ENCODE assay signal across 1 cellular context in the genomic region with DNA sequence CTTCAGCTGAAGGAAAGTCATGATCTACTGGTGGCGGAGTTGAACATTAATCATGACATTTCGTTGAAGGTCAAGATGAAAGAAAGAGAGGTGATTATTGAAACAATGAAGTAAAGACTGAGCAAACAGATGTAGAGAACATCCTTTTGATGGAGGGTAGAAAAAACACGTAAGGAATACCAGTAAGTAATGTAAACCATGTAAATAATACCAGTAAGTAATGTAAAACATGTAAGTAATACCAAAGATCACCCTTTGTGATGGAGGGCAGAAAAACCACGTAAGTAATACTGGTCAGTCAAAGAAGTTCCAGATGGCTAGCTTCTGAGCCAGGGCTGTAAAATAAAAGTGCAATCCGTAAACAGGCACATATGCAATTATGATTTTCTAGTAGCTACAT.
A peak's percentile ranks its signal among the peaks of the same experiment; 100 is the strongest.
TF ChIP-seq lines count a peak whose summit lies in the region.

No MANE protein-coding gene starts in this region.

TF ChIP-seq in HepG2, 621 proteins besides CTCF, POLR2A, EP300 and RAD21 (continued from another document and continues in another):
- TF ChIP-seq, protein P1, sequence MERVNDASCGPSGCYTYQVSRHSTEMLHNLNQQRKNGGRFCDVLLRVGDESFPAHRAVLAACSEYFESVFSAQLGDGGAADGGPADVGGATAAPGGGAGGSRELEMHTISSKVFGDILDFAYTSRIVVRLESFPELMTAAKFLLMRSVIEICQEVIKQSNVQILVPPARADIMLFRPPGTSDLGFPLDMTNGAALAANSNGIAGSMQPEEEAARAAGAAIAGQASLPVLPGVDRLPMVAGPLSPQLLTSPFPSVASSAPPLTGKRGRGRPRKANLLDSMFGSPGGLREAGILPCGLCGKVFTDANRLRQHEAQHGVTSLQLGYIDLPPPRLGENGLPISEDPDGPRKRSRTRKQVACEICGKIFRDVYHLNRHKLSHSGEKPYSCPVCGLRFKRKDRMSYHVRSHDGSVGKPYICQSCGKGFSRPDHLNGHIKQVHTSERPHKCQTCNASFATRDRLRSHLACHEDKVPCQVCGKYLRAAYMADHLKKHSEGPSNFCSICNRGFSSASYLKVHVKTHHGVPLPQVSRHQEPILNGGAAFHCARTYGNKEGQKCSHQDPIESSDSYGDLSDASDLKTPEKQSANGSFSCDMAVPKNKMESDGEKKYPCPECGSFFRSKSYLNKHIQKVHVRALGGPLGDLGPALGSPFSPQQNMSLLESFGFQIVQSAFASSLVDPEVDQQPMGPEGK (CRISPR knock-in tag; IDR thresholded peaks at IDR 0.05) = peak; percentile 30; the same call in 1 of the 2 replicates
- TF ChIP-seq FOXO1 (CRISPR knock-in tag; IDR thresholded peaks at IDR 0.05) (peak; percentile 44; the same call in 1 of the 2 replicates), KDM4B (CRISPR knock-in tag; IDR thresholded peaks at IDR 0.05) (no peak), ZFX (CRISPR knock-in tag; IDR thresholded peaks at IDR 0.05; ENCODE audit: low read depth) (no peak), HNRNPH1 (optimal IDR thresholded peaks at IDR 0.05; ENCODE audit: low read depth, low read length) (no peak), ZNF530 (CRISPR knock-in tag; IDR thresholded peaks at IDR 0.05; ENCODE audit: low read depth) (no peak), ISX (CRISPR knock-in tag; conservative IDR thresholded peaks at IDR 0.05) (no peak), ARNTL (CRISPR knock-in tag; IDR thresholded peaks at IDR 0.05) (no peak), HIVEP1 (CRISPR knock-in tag; IDR thresholded peaks at IDR 0.05) (no peak), ELF1 (CRISPR knock-in tag; IDR thresholded peaks at IDR 0.05) (no peak), ZNF607 (CRISPR knock-in tag; IDR thresholded peaks at IDR 0.05; ENCODE audit: borderline replicate concordance) (no peak), ZNF777 (CRISPR knock-in tag; IDR thresholded peaks at IDR 0.05) (no peak), HOXA9 (CRISPR knock-in tag; IDR thresholded peaks at IDR 0.05; ENCODE audit: borderline replicate concordance) (no peak), SP5 (CRISPR knock-in tag; IDR thresholded peaks at IDR 0.05; ENCODE audit: borderline replicate concordance, low read depth) (no peak), NKX3-1 (CRISPR knock-in tag; IDR thresholded peaks at IDR 0.05) (no peak), ZEB1 (IDR thresholded peaks at IDR 0.05; ENCODE audit: insufficient replicate concordance, low read depth) (no peak), NAIF1 (CRISPR knock-in tag; IDR thresholded peaks at IDR 0.05; ENCODE audit: borderline replicate concordance) (no peak), ZNF446 (CRISPR knock-in tag; IDR thresholded peaks at IDR 0.05) (no peak), ZBTB3 (CRISPR knock-in tag; IDR thresholded peaks at IDR 0.05; ENCODE audit: borderline replicate concordance, low read depth) (no peak), POGZ (CRISPR knock-in tag; IDR thresholded peaks at IDR 0.05) (peak; percentile 82), PRPF4 (IDR thresholded peaks at IDR 0.05; ENCODE audit: low read depth, low read length, poor library complexity, severe bottlenecking) (no peak), SMARCE1 (IDR thresholded peaks at IDR 0.05; ENCODE audit: borderline replicate concordance) (no peak), MIXL1 (CRISPR knock-in tag; IDR thresholded peaks at IDR 0.05) (peak; percentile 86), NFYB (CRISPR knock-in tag; IDR thresholded peaks at IDR 0.05) (no peak), NFE2L2 (IDR thresholded peaks at IDR 0.05; ENCODE audit: low read length) (no peak), HNRNPL (IDR thresholded peaks at IDR 0.05; ENCODE audit: low read depth, low read length) (no peak), SMC3 (IDR thresholded peaks at IDR 0.05; ENCODE audit: low read length) (no peak), KLF6 (CRISPR knock-in tag; IDR thresholded peaks at IDR 0.05) (no peak), POLR2AphosphoS2 (IDR thresholded peaks at IDR 0.05; ENCODE audit: low read depth, low read length) (no peak), RFXANK (CRISPR knock-in tag; IDR thresholded peaks at IDR 0.05) (no peak), SP140L (CRISPR knock-in tag; IDR thresholded peaks at IDR 0.05; ENCODE audit: borderline replicate concordance) (no peak), ATF7-NPFF (CRISPR knock-in tag; IDR thresholded peaks at IDR 0.05; ENCODE audit: low read depth) (no peak), SOX5 (CRISPR knock-in tag; IDR thresholded peaks at IDR 0.05; ENCODE audit: borderline replicate concordance) (peak; percentile 99), NFKBIZ (CRISPR knock-in tag; IDR thresholded peaks at IDR 0.05) (peak; percentile 44; the same call in 1 of the 2 replicates), ZNF510 (CRISPR knock-in tag; IDR thresholded peaks at IDR 0.05; ENCODE audit: low read depth) (no peak), ZNF674 (CRISPR knock-in tag; IDR thresholded peaks at IDR 0.05; ENCODE audit: low read depth) (no peak), MAFF (IDR thresholded peaks at IDR 0.05; ENCODE audit: low read depth, low read length) (no peak), HOXA5 (CRISPR knock-in tag; IDR thresholded peaks at IDR 0.05) (peak; percentile 76; the same call in 1 of the 2 replicates), ARNT2 (CRISPR knock-in tag; IDR thresholded peaks at IDR 0.05; ENCODE audit: low read depth) (no peak), FOSL2 (CRISPR knock-in tag; IDR thresholded peaks at IDR 0.05) (no peak), KDM6A (CRISPR knock-in tag; IDR thresholded peaks at IDR 0.05; ENCODE audit: low read depth) (peak; percentile 85)
- TF ChIP-seq, protein P2, sequence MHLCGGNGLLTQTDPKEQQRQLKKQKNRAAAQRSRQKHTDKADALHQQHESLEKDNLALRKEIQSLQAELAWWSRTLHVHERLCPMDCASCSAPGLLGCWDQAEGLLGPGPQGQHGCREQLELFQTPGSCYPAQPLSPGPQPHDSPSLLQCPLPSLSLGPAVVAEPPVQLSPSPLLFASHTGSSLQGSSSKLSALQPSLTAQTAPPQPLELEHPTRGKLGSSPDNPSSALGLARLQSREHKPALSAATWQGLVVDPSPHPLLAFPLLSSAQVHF (CRISPR knock-in tag; IDR thresholded peaks at IDR 0.05) = no peak
- TF ChIP-seq, protein P3, sequence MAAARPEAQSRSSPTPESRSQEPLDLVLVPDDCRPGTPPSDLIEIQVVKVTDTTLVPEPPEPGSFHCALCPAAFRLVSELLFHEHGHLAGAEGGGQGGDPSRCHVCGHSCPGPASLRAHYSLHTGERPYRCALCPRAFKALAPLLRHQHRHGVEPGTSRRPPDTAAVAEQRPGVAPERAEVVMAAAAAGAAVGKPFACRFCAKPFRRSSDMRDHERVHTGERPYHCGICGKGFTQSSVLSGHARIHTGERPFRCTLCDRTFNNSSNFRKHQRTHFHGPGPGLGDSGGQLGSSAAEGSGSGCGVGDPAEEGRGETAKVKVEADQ (CRISPR knock-in tag; IDR thresholded peaks at IDR 0.05; ENCODE audit: borderline replicate concordance) = no peak
- TF ChIP-seq, protein P4, sequence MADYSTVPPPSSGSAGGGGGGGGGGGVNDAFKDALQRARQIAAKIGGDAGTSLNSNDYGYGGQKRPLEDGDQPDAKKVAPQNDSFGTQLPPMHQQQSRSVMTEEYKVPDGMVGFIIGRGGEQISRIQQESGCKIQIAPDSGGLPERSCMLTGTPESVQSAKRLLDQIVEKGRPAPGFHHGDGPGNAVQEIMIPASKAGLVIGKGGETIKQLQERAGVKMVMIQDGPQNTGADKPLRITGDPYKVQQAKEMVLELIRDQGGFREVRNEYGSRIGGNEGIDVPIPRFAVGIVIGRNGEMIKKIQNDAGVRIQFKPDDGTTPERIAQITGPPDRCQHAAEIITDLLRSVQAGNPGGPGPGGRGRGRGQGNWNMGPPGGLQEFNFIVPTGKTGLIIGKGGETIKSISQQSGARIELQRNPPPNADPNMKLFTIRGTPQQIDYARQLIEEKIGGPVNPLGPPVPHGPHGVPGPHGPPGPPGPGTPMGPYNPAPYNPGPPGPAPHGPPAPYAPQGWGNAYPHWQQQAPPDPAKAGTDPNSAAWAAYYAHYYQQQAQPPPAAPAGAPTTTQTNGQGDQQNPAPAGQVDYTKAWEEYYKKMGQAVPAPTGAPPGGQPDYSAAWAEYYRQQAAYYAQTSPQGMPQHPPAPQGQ (CRISPR knock-in tag; IDR thresholded peaks at IDR 0.05; ENCODE audit: borderline replicate concordance) = no peak
- TF ChIP-seq, protein P5, sequence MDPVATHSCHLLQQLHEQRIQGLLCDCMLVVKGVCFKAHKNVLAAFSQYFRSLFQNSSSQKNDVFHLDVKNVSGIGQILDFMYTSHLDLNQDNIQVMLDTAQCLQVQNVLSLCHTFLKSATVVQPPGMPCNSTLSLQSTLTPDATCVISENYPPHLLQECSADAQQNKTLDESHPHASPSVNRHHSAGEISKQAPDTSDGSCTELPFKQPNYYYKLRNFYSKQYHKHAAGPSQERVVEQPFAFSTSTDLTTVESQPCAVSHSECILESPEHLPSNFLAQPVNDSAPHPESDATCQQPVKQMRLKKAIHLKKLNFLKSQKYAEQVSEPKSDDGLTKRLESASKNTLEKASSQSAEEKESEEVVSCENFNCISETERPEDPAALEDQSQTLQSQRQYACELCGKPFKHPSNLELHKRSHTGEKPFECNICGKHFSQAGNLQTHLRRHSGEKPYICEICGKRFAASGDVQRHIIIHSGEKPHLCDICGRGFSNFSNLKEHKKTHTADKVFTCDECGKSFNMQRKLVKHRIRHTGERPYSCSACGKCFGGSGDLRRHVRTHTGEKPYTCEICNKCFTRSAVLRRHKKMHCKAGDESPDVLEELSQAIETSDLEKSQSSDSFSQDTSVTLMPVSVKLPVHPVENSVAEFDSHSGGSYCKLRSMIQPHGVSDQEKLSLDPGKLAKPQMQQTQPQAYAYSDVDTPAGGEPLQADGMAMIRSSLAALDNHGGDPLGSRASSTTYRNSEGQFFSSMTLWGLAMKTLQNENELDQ (CRISPR knock-in tag; IDR thresholded peaks at IDR 0.05; ENCODE audit: borderline replicate concordance) = no peak
- TF ChIP-seq, protein P6, sequence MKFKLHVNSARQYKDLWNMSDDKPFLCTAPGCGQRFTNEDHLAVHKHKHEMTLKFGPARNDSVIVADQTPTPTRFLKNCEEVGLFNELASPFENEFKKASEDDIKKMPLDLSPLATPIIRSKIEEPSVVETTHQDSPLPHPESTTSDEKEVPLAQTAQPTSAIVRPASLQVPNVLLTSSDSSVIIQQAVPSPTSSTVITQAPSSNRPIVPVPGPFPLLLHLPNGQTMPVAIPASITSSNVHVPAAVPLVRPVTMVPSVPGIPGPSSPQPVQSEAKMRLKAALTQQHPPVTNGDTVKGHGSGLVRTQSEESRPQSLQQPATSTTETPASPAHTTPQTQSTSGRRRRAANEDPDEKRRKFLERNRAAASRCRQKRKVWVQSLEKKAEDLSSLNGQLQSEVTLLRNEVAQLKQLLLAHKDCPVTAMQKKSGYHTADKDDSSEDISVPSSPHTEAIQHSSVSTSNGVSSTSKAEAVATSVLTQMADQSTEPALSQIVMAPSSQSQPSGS (CRISPR knock-in tag; IDR thresholded peaks at IDR 0.05) = no peak
- TF ChIP-seq, protein P7, sequence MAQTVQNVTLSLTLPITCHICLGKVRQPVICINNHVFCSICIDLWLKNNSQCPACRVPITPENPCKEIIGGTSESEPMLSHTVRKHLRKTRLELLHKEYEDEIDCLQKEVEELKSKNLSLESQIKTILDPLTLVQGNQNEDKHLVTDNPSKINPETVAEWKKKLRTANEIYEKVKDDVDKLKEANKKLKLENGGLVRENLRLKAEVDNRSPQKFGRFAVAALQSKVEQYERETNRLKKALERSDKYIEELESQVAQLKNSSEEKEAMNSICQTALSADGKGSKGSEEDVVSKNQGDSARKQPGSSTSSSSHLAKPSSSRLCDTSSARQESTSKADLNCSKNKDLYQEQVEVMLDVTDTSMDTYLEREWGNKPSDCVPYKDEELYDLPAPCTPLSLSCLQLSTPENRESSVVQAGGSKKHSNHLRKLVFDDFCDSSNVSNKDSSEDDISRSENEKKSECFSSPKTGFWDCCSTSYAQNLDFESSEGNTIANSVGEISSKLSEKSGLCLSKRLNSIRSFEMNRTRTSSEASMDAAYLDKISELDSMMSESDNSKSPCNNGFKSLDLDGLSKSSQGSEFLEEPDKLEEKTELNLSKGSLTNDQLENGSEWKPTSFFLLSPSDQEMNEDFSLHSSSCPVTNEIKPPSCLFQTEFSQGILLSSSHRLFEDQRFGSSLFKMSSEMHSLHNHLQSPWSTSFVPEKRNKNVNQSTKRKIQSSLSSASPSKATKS (CRISPR knock-in tag; IDR thresholded peaks at IDR 0.05) = no peak
- TF ChIP-seq, protein P8, sequence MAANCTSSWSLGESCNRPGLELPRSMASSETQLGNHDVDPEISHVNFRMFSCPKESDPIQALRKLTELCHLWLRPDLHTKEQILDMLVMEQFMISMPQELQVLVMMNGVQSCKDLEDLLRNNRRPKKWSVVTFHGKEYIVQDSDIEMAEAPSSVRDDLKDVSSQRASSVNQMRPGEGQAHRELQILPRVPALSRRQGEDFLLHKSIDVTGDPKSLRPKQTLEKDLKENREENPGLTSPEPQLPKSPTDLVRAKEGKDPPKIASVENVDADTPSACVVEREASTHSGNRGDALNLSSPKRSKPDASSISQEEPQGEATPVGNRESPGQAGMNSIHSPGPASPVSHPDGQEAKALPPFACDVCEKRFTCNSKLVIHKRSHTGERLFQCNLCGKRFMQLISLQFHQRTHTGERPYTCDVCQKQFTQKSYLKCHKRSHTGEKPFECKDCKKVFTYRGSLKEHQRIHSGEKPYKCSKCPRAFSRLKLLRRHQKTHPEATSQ (CRISPR knock-in tag; IDR thresholded peaks at IDR 0.05; ENCODE audit: borderline replicate concordance) = no peak
- TF ChIP-seq, protein P9, sequence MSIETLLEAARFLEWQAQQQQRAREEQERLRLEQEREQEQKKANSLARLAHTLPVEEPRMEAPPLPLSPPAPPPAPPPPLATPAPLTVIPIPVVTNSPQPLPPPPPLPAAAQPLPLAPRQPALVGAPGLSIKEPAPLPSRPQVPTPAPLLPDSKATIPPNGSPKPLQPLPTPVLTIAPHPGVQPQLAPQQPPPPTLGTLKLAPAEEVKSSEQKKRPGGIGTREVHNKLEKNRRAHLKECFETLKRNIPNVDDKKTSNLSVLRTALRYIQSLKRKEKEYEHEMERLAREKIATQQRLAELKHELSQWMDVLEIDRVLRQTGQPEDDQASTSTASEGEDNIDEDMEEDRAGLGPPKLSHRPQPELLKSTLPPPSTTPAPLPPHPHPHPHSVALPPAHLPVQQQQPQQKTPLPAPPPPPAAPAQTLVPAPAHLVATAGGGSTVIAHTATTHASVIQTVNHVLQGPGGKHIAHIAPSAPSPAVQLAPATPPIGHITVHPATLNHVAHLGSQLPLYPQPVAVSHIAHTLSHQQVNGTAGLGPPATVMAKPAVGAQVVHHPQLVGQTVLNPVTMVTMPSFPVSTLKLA (IDR thresholded peaks at IDR 0.05) = no peak
